Comparison of ENCODE assay signal across 8 cellular contexts in genomic region chr11:78575478-78575877, GRCh38. TPM values are rescaled to one million over a fixed set of nuclear protein-coding genes. Genes with fewer than 3 reads are reported as not detected.
DNase-seq lines count a peak whose midpoint lies in the region; ATAC-seq and TF ChIP-seq lines count a peak whose summit lies in the region.

No MANE protein-coding gene starts in this region.

- no peak for TF ChIP-seq CTCF in right atrium auricular region (IDR thresholded peaks at IDR 0.05)
- TF ChIP-seq CTCF in body of pancreas (IDR thresholded peaks at IDR 0.05): no peak
- no peak for TF ChIP-seq CTCF in mesothelial cell of epicardium (IDR thresholded peaks at IDR 0.05; ENCODE audit: unreplicated experiment)
- TF ChIP-seq CTCF in vagina (IDR thresholded peaks at IDR 0.05): no peak

- peak overlapping the region; percentile 97 for H3K27ac Mint-ChIP-seq in mesothelial cell of epicardium

- H3K27me3 ChIP-seq in right atrium auricular region (no peaks in the 10 kb centered on the region), body of pancreas (no peaks in the 10 kb centered on the region), vagina (no peaks in the 10 kb centered on the region)

- WGBS in body of pancreas, 2 donors: 45 to 47% methylated on average over 10 of the region's 10 CpGs

- no peak for TF ChIP-seq POLR2A in body of pancreas (IDR thresholded peaks at IDR 0.05)
- no peak for TF ChIP-seq POLR2A in vagina (IDR thresholded peaks at IDR 0.05)

- intact Hi-C loops in Right ventricle myocardium inferior (cut with DNase I): loop anchor here (10.0 kb wide), 1 partner anchor 411 kb away; no protein-coding TSS in a partner anchor
- intact Hi-C loops in body of pancreas (cut with DNase I): loop anchor here (10.0 kb wide), 1 partner anchor 161 kb away; the partner anchor contains the start of gene GAB2
- intact Hi-C loops in vagina (cut with DNase I): no loop called here

- H3K4me3 Mint-ChIP-seq in mesothelial cell of epicardium: peak overlapping the region; percentile 90

- H3K4me1 ChIP-seq in right atrium auricular region (peaks cover 0 to 19% of the 10 kb centered on the region in 2 donors), body of pancreas (peaks cover 21% of the 10 kb centered on the region), vagina (peaks cover 23% of the 10 kb centered on the region)

- DNase-seq in right atrium auricular region (ENCODE audit: low spot score) (no peak), Right ventricle myocardium inferior (ENCODE audit: missing footprints) (no peak), body of pancreas (no peak), mesothelial cell of epicardium (ENCODE audit: low spot score in 2 of 2, unreplicated experiment in 2 of 2) (no peak), vagina (ENCODE audit: extremely low spot score in 2 of 2) (no peak)

- H3K9me3 Mint-ChIP-seq in mesothelial cell of epicardium: no peaks in the 10 kb centered on the region

- no peaks in the 10 kb centered on the region for H3K9me3 ChIP-seq in right atrium auricular region
- H3K9me3 ChIP-seq in body of pancreas: no peaks in the 10 kb centered on the region
- H3K9me3 ChIP-seq in vagina: no peaks in the 10 kb centered on the region

- H3K27ac ChIP-seq in right atrium auricular region: peak overlapping the region; percentile 84 to 91
- peak overlapping the region; percentile 75 to 91 (median 84) for H3K27ac ChIP-seq in body of pancreas
- peak overlapping the region; percentile 89 for H3K27ac ChIP-seq in vagina

- ATAC-seq in Right ventricle myocardium inferior (no peak), body of pancreas (no peak), GM19035 (IDR thresholded peaks at IDR 0.05; ENCODE audit: unreplicated experiment) (no peak), HG03460 (IDR thresholded peaks at IDR 0.05; ENCODE audit: unreplicated experiment) (no peak), HG02571 (IDR thresholded peaks at IDR 0.05; ENCODE audit: unreplicated experiment) (no peak)

- no peaks in the 10 kb centered on the region for H3K27me3 Mint-ChIP-seq in mesothelial cell of epicardium (ENCODE audit: low read depth)

- H3K4me1 Mint-ChIP-seq in mesothelial cell of epicardium: peaks cover 17% of the 10 kb centered on the region

- peaks cover 7% of the 10 kb centered on the region for H3K36me3 Mint-ChIP-seq in mesothelial cell of epicardium

- peaks cover 6% of the 10 kb centered on the region for H3K36me3 ChIP-seq in right atrium auricular region
- H3K36me3 ChIP-seq in body of pancreas (replicated peaks in 1 of 2; ENCODE audit: insufficient read depth in 1 of 2, low read depth in 2 of 2): peaks cover 0 to 2% of the 10 kb centered on the region in 2 donors
- peaks cover 0 to 3% of the 10 kb centered on the region in 2 donors for H3K36me3 ChIP-seq in vagina

- H3K4me3 ChIP-seq in right atrium auricular region: peak overlapping the region; percentile 60 to 89
- peak overlapping the region; percentile 69 to 83 for H3K4me3 ChIP-seq in body of pancreas
- H3K4me3 ChIP-seq in vagina: peak overlapping the region; percentile 53 to 84

RNA-seq across cellular contexts. Expression of gene NARS2, which starts 0.8 kb away (rescaled TPM):
- total RNA-seq in right atrium auricular region (10 to 100 TPM in 1 of 2 donors, 1 to 10 TPM in 1; 7.7 to 14.8 TPM), Right ventricle myocardium inferior (15.6 TPM), body of pancreas (10 to 100 TPM; 10.1 to 24.7 TPM), mesothelial cell of epicardium (20.9 to 23.5 TPM (median 23.1 TPM) in 3 replicates), vagina (13.5 TPM)
